In the genomic region with DNA sequence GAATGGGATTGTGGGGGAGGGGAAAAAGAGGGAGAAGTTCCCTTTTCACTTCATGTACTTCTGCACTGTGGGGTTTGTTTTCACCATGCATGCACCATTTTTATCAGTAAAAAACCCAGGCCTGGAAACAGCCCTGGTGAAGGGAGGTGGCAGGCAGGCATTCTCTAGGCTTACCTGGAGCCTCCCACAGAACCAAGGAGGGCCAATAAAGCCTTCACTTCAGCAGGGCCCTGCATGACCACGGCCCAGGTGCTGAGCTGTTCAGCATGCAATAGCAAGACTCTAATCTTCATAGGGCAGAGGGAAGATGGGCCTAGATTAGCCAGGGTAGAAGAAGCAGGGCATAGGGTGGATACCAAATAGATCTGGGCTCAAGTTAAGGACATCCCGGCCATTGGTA, we compare ENCODE assay signal across 18 cellular contexts. TPM values are rescaled to one million over a fixed set of nuclear protein-coding genes. Genes with fewer than 3 reads are reported as not detected.
DNase-seq lines count a peak whose midpoint lies in the region; ATAC-seq and TF ChIP-seq lines count a peak whose summit lies in the region.
"Had no signal": no experiment of that assay in that cellular context is flagged by ENCODE, and none has a peak within 500 bp of the region (broad histone marks: within the 10 kb centered on the region; RNA-seq: fewer than 3 reads in every experiment).

No MANE protein-coding gene starts in this region.

- H3K4me3 ChIP-seq in endodermal cell (ENCODE audit: low read length) (no peak overlapping the region), sigmoid colon (no peak overlapping the region)
- H3K4me3 ChIP-seq: BLaER1 had no signal

- TF ChIP-seq CTCF in endodermal cell (conservative IDR thresholded peaks at IDR 0.05) (no peak), sigmoid colon (IDR thresholded peaks at IDR 0.05) (no peak)

- H3K4me1 Mint-ChIP-seq in endodermal cell, result peaks cover 17% of the 10 kb centered on the region
- no peaks in the 10 kb centered on the region for H3K4me1 Mint-ChIP-seq in activated T-helper 17 cell treated with anti-CD3 and anti-CD28 coated beads, Interleukin-2, amount 50 U/mL, for 72 hours

- no peak overlapping the region for H3K9ac ChIP-seq in endodermal cell (ENCODE audit: extremely low read depth, low read length, poor library complexity, severe bottlenecking)
- H3K9ac ChIP-seq: BLaER1 had no signal

- no peak overlapping the region for H3K27ac Mint-ChIP-seq in endodermal cell
- H3K27ac Mint-ChIP-seq in activated T-helper 17 cell treated with anti-CD3 and anti-CD28 coated beads, Interleukin-2, amount 50 U/mL, for 72 hours, result no peak overlapping the region
- H3K27ac Mint-ChIP-seq: CD8-positive, alpha-beta T cell; HFFc6 had no signal

- no peaks in the 10 kb centered on the region for H3K36me3 Mint-ChIP-seq in endodermal cell (ENCODE audit: low read depth)
- no peaks in the 10 kb centered on the region for H3K36me3 Mint-ChIP-seq in activated T-helper 17 cell treated with anti-CD3 and anti-CD28 coated beads, Interleukin-2, amount 50 U/mL, for 72 hours (ENCODE audit: low read depth)
- H3K36me3 Mint-ChIP-seq: CD8-positive, alpha-beta T cell had no signal

- intact Hi-C loops in cardiac septum (cut with DNase I), result no loop called here
- intact Hi-C loops in left ventricle myocardium superior (cut with micrococcal nuclease), result no loop called here
- intact Hi-C loops in sigmoid colon (cut with DNase I), result no loop called here

- TF ChIP-seq EP300 in sigmoid colon (IDR thresholded peaks at IDR 0.05), result no peak

- no peak for TF ChIP-seq POLR2A in sigmoid colon (IDR thresholded peaks at IDR 0.05)

- H3K9me3 Mint-ChIP-seq in endodermal cell, result peaks cover 5% of the 10 kb centered on the region
- H3K9me3 Mint-ChIP-seq in activated T-helper 17 cell treated with anti-CD3 and anti-CD28 coated beads, Interleukin-2, amount 50 U/mL, for 72 hours, result no peaks in the 10 kb centered on the region
- H3K9me3 Mint-ChIP-seq: CD8-positive, alpha-beta T cell; HFFc6 had no signal

- ATAC-seq in left ventricle myocardium superior, result no peak
- no peak for ATAC-seq in activated T-helper 17 cell treated with anti-CD3 and anti-CD28 coated beads, Interleukin-2, amount 50 U/mL, for 72 hours (replicated peaks)
- ATAC-seq: CD8-positive, alpha-beta T cell; HCT116 had no signal

- DNase-seq in cardiac septum (ENCODE audit: low spot score) (peak; percentile 9), left ventricle myocardium superior (no peak), endodermal cell (peak; percentile 14), sigmoid colon (peak; percentile 12), activated gamma-delta T cell (lab: John Stamatoyannopoulos, UW) (no peak), NCI-H187 treated with DMSO at 0.1 percent for 48 hours (lab: John Stamatoyannopoulos, UW) (no peak)
- DNase-seq: 8988T; Calu3; CD8-positive, alpha-beta T cell; DMS79 treated with DMSO at 0.1 percent for 48 hours; GF-D8; GOT3; H7; HFFc6 had no signal

- H3K4me1 ChIP-seq in endodermal cell (ENCODE audit: control insufficient read depth, insufficient read depth, low read length) (peaks cover 5% of the 10 kb centered on the region), sigmoid colon (no peaks in the 10 kb centered on the region)
- H3K4me1 ChIP-seq: BLaER1 had no signal

- H3K9me3 ChIP-seq in endodermal cell (ENCODE audit: control insufficient read depth, low read length) (peaks cover 12% of the 10 kb centered on the region), sigmoid colon (no peaks in the 10 kb centered on the region)
- H3K9me3 ChIP-seq: BLaER1 had no signal

- H3K27ac ChIP-seq in endodermal cell (ENCODE audit: low read depth, low read length), result no peak overlapping the region
- no peak overlapping the region for H3K27ac ChIP-seq in sigmoid colon
- H3K27ac ChIP-seq: BLaER1, HL-60 had no signal

- no peak overlapping the region for H3K4me3 Mint-ChIP-seq in endodermal cell
- H3K4me3 Mint-ChIP-seq in activated T-helper 17 cell treated with anti-CD3 and anti-CD28 coated beads, Interleukin-2, amount 50 U/mL, for 72 hours, result no peak overlapping the region
- H3K4me3 Mint-ChIP-seq: CD8-positive, alpha-beta T cell; HFFc6 had no signal

- 93 to 96% methylated on average over 2 of the region's 2 CpGs for WGBS in endodermal cell (ENCODE audit: insufficient coverage in 1 of 2, insufficient read length in 1 of 2), 2 experiments
- 77 to 82% methylated on average over 2 of the region's 2 CpGs for WGBS in sigmoid colon, 2 donors

- H3K27me3 ChIP-seq in endodermal cell (ENCODE audit: control insufficient read depth, insufficient read depth, low read length, poor library complexity, severe bottlenecking) (no peaks in the 10 kb centered on the region), sigmoid colon (no peaks in the 10 kb centered on the region)
- H3K27me3 ChIP-seq: BLaER1 had no signal

- H3K27me3 Mint-ChIP-seq in endodermal cell (ENCODE audit: insufficient read depth), result peaks cover 26% of the 10 kb centered on the region
- H3K27me3 Mint-ChIP-seq in activated T-helper 17 cell treated with anti-CD3 and anti-CD28 coated beads, Interleukin-2, amount 50 U/mL, for 72 hours, result peaks cover 26% of the 10 kb centered on the region

- H3K36me3 ChIP-seq in endodermal cell (ENCODE audit: control insufficient read depth, insufficient read depth, low read length) (no peaks in the 10 kb centered on the region), sigmoid colon (no peaks in the 10 kb centered on the region)
- H3K36me3 ChIP-seq: BLaER1 had no signal

RNA-seq across cellular contexts. Expression of gene SCN5A, which starts 49.6 kb away (rescaled TPM):
- total RNA-seq in cardiac septum (166 TPM), left ventricle myocardium superior (133 TPM), endodermal cell (1 to 10 TPM; 4.5 to 5.6 TPM), sigmoid colon (1 to 10 TPM in 1 of 4 donors, under 1 TPM in 3; 0.33 to 1.9 (median 0.77) TPM)
- 0.85 TPM for polyA plus RNA-seq in endodermal cell (2013, experiment 1 of 2)
- polyA plus RNA-seq in endodermal cell (2013, experiment 2 of 2), result 0.66 TPM
- under 1 TPM; under 0.01 to 0.51 (median 0.23) TPM for polyA plus RNA-seq in sigmoid colon
- total RNA-seq in activated T-helper 17 cell treated with anti-CD3 and anti-CD28 coated beads, Interleukin-2, amount 50 U/mL, for 72 hours, result under 1 TPM; 0.35 to 0.85 TPM

Comparison
In these comparisons a context has a peak if more than half of its experiments do, and no peak if none do; other contexts are left out.
1. DNase-seq: peak in cardiac septum (single experiment), endodermal cell (single experiment) and sigmoid colon (single experiment); none in left ventricle myocardium superior (single experiment), activated gamma-delta T cell (single experiment) and NCI-H187 treated with DMSO at 0.1 percent for 48 hours (single experiment).
2. RNA of gene SCN5A, which starts 49.6 kb away (total RNA-seq): 166 TPM in cardiac septum (single experiment) and 133 TPM in left ventricle myocardium superior (single experiment); 4.5 to 5.6 TPM in endodermal cell, 0.35 to 0.85 TPM in activated T-helper 17 cell treated with anti-CD3 and anti-CD28 coated beads, Interleukin-2, amount 50 U/mL, for 72 hours and 0.33 to 1.9 TPM in sigmoid colon; every median in the first group is over 10 times any median in the second.